In the genomic region with DNA sequence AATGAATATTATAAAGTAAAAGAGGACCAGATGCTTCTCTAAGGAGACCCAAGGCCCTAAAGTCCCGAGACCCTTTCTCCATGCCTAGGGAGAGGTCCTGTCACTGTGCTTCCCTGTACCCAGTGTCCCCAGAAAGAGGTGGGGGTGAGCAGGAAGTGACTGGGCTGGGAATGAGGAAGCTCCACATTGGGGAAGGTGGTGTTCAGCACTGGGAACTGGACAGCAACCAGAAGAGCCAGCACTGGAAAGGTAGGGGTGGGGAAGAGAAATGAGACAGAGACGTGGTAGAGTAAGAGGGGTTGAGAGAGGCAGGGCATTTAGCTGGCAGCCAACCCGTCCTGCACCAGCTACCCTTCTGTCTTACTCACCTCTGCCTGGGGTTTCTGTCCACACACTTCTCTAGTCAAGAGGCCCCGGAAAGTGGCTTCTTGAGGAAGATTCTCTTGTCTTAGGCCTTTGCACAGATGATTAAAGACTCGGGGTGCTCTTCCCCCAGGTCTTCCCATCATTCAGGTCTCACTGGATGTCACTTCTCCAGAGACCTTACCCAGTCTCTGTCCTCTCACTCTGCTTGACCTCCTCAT, we compare ENCODE assay signal across 1 cellular context.
TF ChIP-seq lines count a peak whose summit lies in the region.

No MANE protein-coding gene starts in this region.

TF ChIP-seq in H1, 55 proteins besides CTCF, POLR2A, EP300 and RAD21:
- TF ChIP-seq CBX8 (IDR thresholded peaks at IDR 0.05; ENCODE audit: borderline replicate concordance, low read depth, low read length) (no peak), SIN3A (conservative IDR thresholded peaks at IDR 0.05 in 1 of 2, IDR thresholded peaks at IDR 0.05 in 1 of 2; ENCODE audit: low read depth in 1 of 2, low read length in 2 of 2) (0 out of 4 replicates have a peak, but pooled peaks have one; percentile 47 to 52)
